25 cellular contexts compared by ENCODE assay signal in the genomic region with DNA sequence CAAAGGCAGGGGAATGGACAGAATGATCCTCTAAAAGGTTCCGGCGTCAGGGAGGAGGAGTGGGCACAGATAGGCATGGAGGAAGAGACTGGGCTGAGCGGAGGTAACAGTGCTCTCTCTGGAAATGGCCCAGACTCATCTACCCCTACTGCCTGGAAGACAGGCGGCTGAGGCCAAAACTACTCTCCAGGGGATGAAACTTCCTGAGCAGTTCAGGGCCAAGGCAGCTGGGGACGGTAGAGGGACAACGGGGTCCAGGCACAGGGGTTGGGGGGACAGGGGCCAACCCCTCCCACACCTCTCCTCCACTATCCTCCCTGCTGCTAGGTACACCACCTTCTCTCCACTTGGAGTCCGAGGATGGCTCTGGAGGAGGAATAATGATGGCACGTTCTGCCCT.
A peak's percentile ranks its signal among the peaks of the same experiment; 100 is the strongest.
DNase-seq lines count a peak whose midpoint lies in the region; ATAC-seq and TF ChIP-seq lines count a peak whose summit lies in the region.
"Had no signal": no experiment of that assay in that cellular context is flagged by ENCODE, and none has a peak within 500 bp of the region (broad histone marks: within the 10 kb centered on the region; RNA-seq: fewer than 3 reads in every experiment).

No MANE protein-coding gene starts in this region.

- H3K9me3 ChIP-seq in body of pancreas: no peaks in the 10 kb centered on the region
- no peaks in the 10 kb centered on the region for H3K9me3 ChIP-seq in psoas muscle
- no peaks in the 10 kb centered on the region for H3K9me3 ChIP-seq in tibial nerve
- H3K9me3 ChIP-seq in colonic mucosa: no peaks in the 10 kb centered on the region

- no peak for TF ChIP-seq EP300 in tibial nerve (IDR thresholded peaks at IDR 0.05)

- no peak overlapping the region for H3K4me3 Mint-ChIP-seq in Calu3 (ENCODE audit: low read depth, unreplicated experiment)
- no peak overlapping the region for H3K4me3 Mint-ChIP-seq in activated CD8-positive, alpha-beta T cell treated with anti-CD3 and anti-CD28 coated beads, Interleukin-2, amount 10 ng/mL, durations not matched to agents 7 days and 5 days
- H3K4me3 Mint-ChIP-seq: activated CD4-positive, alpha-beta memory T cell treated with anti-CD3 and anti-CD28 coated beads, Interleukin-2, amount 10 ng/mL, durations not matched to agents 7 days and 5 days; activated naive CD4-positive, alpha-beta T cell treated with anti-CD3 and anti-CD28 coated beads for 36 hours; activated T-cell treated with anti-CD3 and anti-CD28 coated beads, Interleukin-2, amount 50 U/mL, for 24 hours; CD4-positive, alpha-beta T cell; mesothelial cell of epicardium; nephron; stimulated activated naive CD8-positive, alpha-beta T cell treated with anti-CD3 and anti-CD28 coated beads, Interleukin-15, amount 100 ng/mL, for 72 hours had no signal

- TF ChIP-seq CTCF in body of pancreas (IDR thresholded peaks at IDR 0.05) (no peak), psoas muscle (IDR thresholded peaks at IDR 0.05) (no peak), tibial nerve (IDR thresholded peaks at IDR 0.05) (no peak), Calu3 (IDR thresholded peaks at IDR 0.05; ENCODE audit: unreplicated experiment) (no peak), GM10266 (IDR thresholded peaks at IDR 0.05; ENCODE audit: control insufficient read depth, insufficient read depth, low read depth, missing control alignments) (no peak), colonic mucosa (IDR thresholded peaks at IDR 0.05) (no peak)

- BruUV-seq in Calu3 (replicated peaks; lab: Mats Ljungman, UMichigan): no TSS peak

- no peaks in the 10 kb centered on the region for H3K36me3 ChIP-seq in body of pancreas (replicated peaks in 1 of 2; ENCODE audit: insufficient read depth in 1 of 2, low read depth in 2 of 2)
- no peaks in the 10 kb centered on the region for H3K36me3 ChIP-seq in psoas muscle (ENCODE audit: insufficient read depth in 1 of 2, low read depth in 1 of 2)
- H3K36me3 ChIP-seq in tibial nerve: no peaks in the 10 kb centered on the region
- no peaks in the 10 kb centered on the region for H3K36me3 ChIP-seq in colonic mucosa

- H3K36me3 Mint-ChIP-seq in Calu3 (ENCODE audit: insufficient read depth, unreplicated experiment): no peaks in the 10 kb centered on the region
- H3K36me3 Mint-ChIP-seq in activated CD8-positive, alpha-beta T cell treated with anti-CD3 and anti-CD28 coated beads, Interleukin-2, amount 10 ng/mL, durations not matched to agents 7 days and 5 days (ENCODE audit: low read depth): peaks cover under 1% of the 10 kb centered on the region

- CTCF ChIA-PET in Calu3 (lab: Charles Lee): no interaction called here
- CTCF ChIA-PET in activated CD8-positive, alpha-beta T cell treated with anti-CD3 and anti-CD28 coated beads, Interleukin-2, amount 10 ng/mL, durations not matched to agents 7 days and 5 days (lab: Charles Lee): no interaction called here

- WGBS in body of pancreas, 2 donors: 82 to 87% methylated on average over 7 to 8 of the region's 8 CpGs
- WGBS in psoas muscle, 3 donors: 49 to 62% (median 60%) methylated on average over 8 of the region's 8 CpGs
- 71 to 83% methylated on average over 8 of the region's 8 CpGs for WGBS in tibial nerve, 2 donors

- H3K27me3 ChIP-seq in body of pancreas (no peaks in the 10 kb centered on the region), psoas muscle (ENCODE audit: insufficient read depth in 3 of 3, low read length in 2 of 3) (no peaks in the 10 kb centered on the region), tibial nerve (no peaks in the 10 kb centered on the region), colonic mucosa (no peaks in the 10 kb centered on the region)

- intact Hi-C loops in body of pancreas (cut with DNase I): no loop called here
- intact Hi-C loops in left cardiac atrium (cut with DNase I): no loop called here
- intact Hi-C loops in psoas muscle (cut with DNase I): no loop called here
- intact Hi-C loops in Calu3 (cut with micrococcal nuclease; ENCODE audit: unreplicated experiment): no loop called here
- intact Hi-C loops in colonic mucosa (cut with DNase I): no loop called here

- TF ChIP-seq POLR2A in body of pancreas (IDR thresholded peaks at IDR 0.05): no peak
- no peak for TF ChIP-seq POLR2A in tibial nerve (IDR thresholded peaks at IDR 0.05)

- peak overlapping the region; percentile 25 to 92 (median 70) for H3K27ac ChIP-seq in body of pancreas
- H3K27ac ChIP-seq in psoas muscle: peak overlapping the region; percentile 89
- peak overlapping the region; percentile 68 to 94 (median 85) for H3K27ac ChIP-seq in tibial nerve
- H3K27ac ChIP-seq in colonic mucosa: no peak overlapping the region
- H3K27ac ChIP-seq: parathyroid adenoma had no signal

- POLR2A ChIA-PET in activated CD8-positive, alpha-beta T cell treated with anti-CD3 and anti-CD28 coated beads, Interleukin-2, amount 10 ng/mL, durations not matched to agents 7 days and 5 days (lab: Charles Lee): no interaction called here

- H3K4me1 ChIP-seq in body of pancreas (peaks cover 91% of the 10 kb centered on the region), psoas muscle (peaks cover 91% of the 10 kb centered on the region), tibial nerve (peaks cover 6 to 100% (median 90%) of the 10 kb centered on the region in 4 donors), colonic mucosa (no peaks in the 10 kb centered on the region)

- no peak overlapping the region for H3K9ac ChIP-seq in colonic mucosa (ENCODE audit: low read depth in 2 of 2, low read length in 2 of 2)
- H3K9ac ChIP-seq: parathyroid adenoma had no signal

- ATAC-seq in body of pancreas: no peak
- ATAC-seq in left cardiac atrium: no peak
- ATAC-seq in psoas muscle: no peak
- no peak for ATAC-seq in activated CD8-positive, alpha-beta T cell treated with anti-CD3 and anti-CD28 coated beads, Interleukin-2, amount 10 ng/mL, durations not matched to agents 7 days and 5 days
- ATAC-seq: GM12878; stimulated activated naive CD8-positive, alpha-beta T cell treated with anti-CD3 and anti-CD28 coated beads, Interleukin-15, amount 100 ng/mL, for 72 hours had no signal

- H3K27me3 Mint-ChIP-seq in Calu3 (ENCODE audit: unreplicated experiment): peaks cover 100% of the 10 kb centered on the region
- H3K27me3 Mint-ChIP-seq in activated CD8-positive, alpha-beta T cell treated with anti-CD3 and anti-CD28 coated beads, Interleukin-2, amount 10 ng/mL, durations not matched to agents 7 days and 5 days (ENCODE audit: low read depth): peaks cover 24% of the 10 kb centered on the region

- no peaks in the 10 kb centered on the region for H3K9me3 Mint-ChIP-seq in Calu3 (ENCODE audit: low read depth, unreplicated experiment)
- H3K9me3 Mint-ChIP-seq in activated CD8-positive, alpha-beta T cell treated with anti-CD3 and anti-CD28 coated beads, Interleukin-2, amount 10 ng/mL, durations not matched to agents 7 days and 5 days (ENCODE audit: insufficient read depth): no peaks in the 10 kb centered on the region
- H3K9me3 Mint-ChIP-seq: activated CD4-positive, alpha-beta memory T cell treated with anti-CD3 and anti-CD28 coated beads, Interleukin-2, amount 10 ng/mL, durations not matched to agents 7 days and 5 days; activated naive CD4-positive, alpha-beta T cell treated with anti-CD3 and anti-CD28 coated beads for 36 hours; activated T-cell treated with anti-CD3 and anti-CD28 coated beads, Interleukin-2, amount 50 U/mL, for 24 hours; CD4-positive, alpha-beta T cell; mesothelial cell of epicardium; nephron; stimulated activated naive CD8-positive, alpha-beta T cell treated with anti-CD3 and anti-CD28 coated beads, Interleukin-15, amount 100 ng/mL, for 72 hours had no signal

- DNase-seq in body of pancreas (no peak), left cardiac atrium (peak; percentile 18), psoas muscle (peak in 1 of 2 donors; percentile 57), tibial nerve (ENCODE audit: low spot score in 2 of 2) (no peak), Calu3 (no peak), GM10266 (ENCODE audit: extremely low spot score) (no peak), colonic mucosa (no peak)
- DNase-seq in activated CD8-positive, alpha-beta T cell treated with anti-CD3 and anti-CD28 coated beads, Interleukin-2, amount 10 ng/mL, durations not matched to agents 7 days and 5 days: no peak
- DNase-seq: activated CD4-positive, alpha-beta memory T cell treated with anti-CD3 and anti-CD28 coated beads, Interleukin-2, amount 10 ng/mL, durations not matched to agents 7 days and 5 days; activated CD4-positive, CD25-positive, alpha-beta regulatory T cell; activated naive CD4-positive, alpha-beta T cell treated with anti-CD3 and anti-CD28 coated beads for 36 hours; activated T-cell treated with anti-CD3 and anti-CD28 coated beads, Interleukin-2, amount 50 U/mL, for 24 hours; anterior cingulate cortex; CD4-positive, alpha-beta T cell; DMS53; hypothalamus; KBM-7; NCI-H1694 treated with DMSO at 0.1 percent for 48 hours; stimulated activated CD4-positive, alpha-beta T cell treated with anti-CD3 and anti-CD28 coated beads, Interleukin-4, amount 100 ng/mL, for 1 hour; stimulated activated naive CD8-positive, alpha-beta T cell treated with anti-CD3 and anti-CD28 coated beads, Interleukin-15, amount 100 ng/mL, for 72 hours had no signal

- no peaks in the 10 kb centered on the region for H3K4me1 Mint-ChIP-seq in Calu3 (ENCODE audit: low read depth, unreplicated experiment)
- peaks cover 18% of the 10 kb centered on the region for H3K4me1 Mint-ChIP-seq in activated CD8-positive, alpha-beta T cell treated with anti-CD3 and anti-CD28 coated beads, Interleukin-2, amount 10 ng/mL, durations not matched to agents 7 days and 5 days (ENCODE audit: low read depth)

- no peak overlapping the region for H3K27ac Mint-ChIP-seq in Calu3 (ENCODE audit: unreplicated experiment)
- H3K27ac Mint-ChIP-seq in activated CD8-positive, alpha-beta T cell treated with anti-CD3 and anti-CD28 coated beads, Interleukin-2, amount 10 ng/mL, durations not matched to agents 7 days and 5 days: no peak overlapping the region
- H3K27ac Mint-ChIP-seq: activated CD4-positive, alpha-beta memory T cell treated with anti-CD3 and anti-CD28 coated beads, Interleukin-2, amount 10 ng/mL, durations not matched to agents 7 days and 5 days; activated naive CD4-positive, alpha-beta T cell treated with anti-CD3 and anti-CD28 coated beads for 36 hours; activated T-cell treated with anti-CD3 and anti-CD28 coated beads, Interleukin-2, amount 50 U/mL, for 24 hours; CD4-positive, alpha-beta T cell; mesothelial cell of epicardium; stimulated activated naive CD8-positive, alpha-beta T cell treated with anti-CD3 and anti-CD28 coated beads, Interleukin-15, amount 100 ng/mL, for 72 hours had no signal

- no peak overlapping the region for H3K4me3 ChIP-seq in body of pancreas
- no peak overlapping the region for H3K4me3 ChIP-seq in psoas muscle
- no peak overlapping the region for H3K4me3 ChIP-seq in tibial nerve
- H3K4me3 ChIP-seq in colonic mucosa: no peak overlapping the region
- H3K4me3 ChIP-seq: GM12878, skin epidermis had no signal
